Comparison of ENCODE assay signal across 1 cellular context in the genomic region with DNA sequence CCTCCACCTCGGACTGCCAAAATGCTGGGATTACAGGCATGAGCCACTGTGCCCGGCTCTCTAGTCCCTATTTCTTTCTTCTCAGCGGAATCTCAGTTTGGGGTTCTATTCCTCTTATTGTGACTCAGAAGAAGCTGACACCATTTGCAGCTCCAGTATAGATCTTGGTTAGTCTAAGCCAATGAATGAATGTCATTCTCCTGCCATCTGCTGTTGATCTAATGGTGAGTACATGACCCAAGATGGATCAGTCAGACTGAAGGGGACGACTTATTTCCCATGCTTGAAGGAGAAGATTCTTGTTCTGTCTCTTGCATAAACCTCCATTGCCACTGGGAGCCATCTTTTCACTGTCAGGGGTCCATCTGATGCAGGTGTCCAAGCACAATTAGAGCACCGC.
TF ChIP-seq lines count a peak whose summit lies in the region.

No MANE protein-coding gene starts in this region.

TF ChIP-seq in IMR-90, 13 proteins besides CTCF, POLR2A, EP300 and RAD21:
- TF ChIP-seq, protein P1, sequence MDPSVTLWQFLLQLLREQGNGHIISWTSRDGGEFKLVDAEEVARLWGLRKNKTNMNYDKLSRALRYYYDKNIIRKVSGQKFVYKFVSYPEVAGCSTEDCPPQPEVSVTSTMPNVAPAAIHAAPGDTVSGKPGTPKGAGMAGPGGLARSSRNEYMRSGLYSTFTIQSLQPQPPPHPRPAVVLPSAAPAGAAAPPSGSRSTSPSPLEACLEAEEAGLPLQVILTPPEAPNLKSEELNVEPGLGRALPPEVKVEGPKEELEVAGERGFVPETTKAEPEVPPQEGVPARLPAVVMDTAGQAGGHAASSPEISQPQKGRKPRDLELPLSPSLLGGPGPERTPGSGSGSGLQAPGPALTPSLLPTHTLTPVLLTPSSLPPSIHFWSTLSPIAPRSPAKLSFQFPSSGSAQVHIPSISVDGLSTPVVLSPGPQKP (IDR thresholded peaks at IDR 0.05; ENCODE audit: borderline replicate concordance, low read depth, low read length) = no peak
- no peak for TF ChIP-seq FOS (IDR thresholded peaks at IDR 0.05; ENCODE audit: low read depth, low read length)
- TF ChIP-seq BHLHE40 (IDR thresholded peaks at IDR 0.05; ENCODE audit: low read depth, low read length) = no peak
- TF ChIP-seq MAZ (IDR thresholded peaks at IDR 0.05; ENCODE audit: borderline replicate concordance, low read depth, low read length) = no peak
- no peak for TF ChIP-seq CHD1 (IDR thresholded peaks at IDR 0.05; ENCODE audit: low read depth, low read length)
- no peak for TF ChIP-seq MXI1 (IDR thresholded peaks at IDR 0.05; ENCODE audit: borderline replicate concordance, low read depth, low read length)
- TF ChIP-seq RFX5 (IDR thresholded peaks at IDR 0.05; ENCODE audit: low read depth, low read length) = no peak
